8 cellular contexts compared by ENCODE assay signal in the genomic region with DNA sequence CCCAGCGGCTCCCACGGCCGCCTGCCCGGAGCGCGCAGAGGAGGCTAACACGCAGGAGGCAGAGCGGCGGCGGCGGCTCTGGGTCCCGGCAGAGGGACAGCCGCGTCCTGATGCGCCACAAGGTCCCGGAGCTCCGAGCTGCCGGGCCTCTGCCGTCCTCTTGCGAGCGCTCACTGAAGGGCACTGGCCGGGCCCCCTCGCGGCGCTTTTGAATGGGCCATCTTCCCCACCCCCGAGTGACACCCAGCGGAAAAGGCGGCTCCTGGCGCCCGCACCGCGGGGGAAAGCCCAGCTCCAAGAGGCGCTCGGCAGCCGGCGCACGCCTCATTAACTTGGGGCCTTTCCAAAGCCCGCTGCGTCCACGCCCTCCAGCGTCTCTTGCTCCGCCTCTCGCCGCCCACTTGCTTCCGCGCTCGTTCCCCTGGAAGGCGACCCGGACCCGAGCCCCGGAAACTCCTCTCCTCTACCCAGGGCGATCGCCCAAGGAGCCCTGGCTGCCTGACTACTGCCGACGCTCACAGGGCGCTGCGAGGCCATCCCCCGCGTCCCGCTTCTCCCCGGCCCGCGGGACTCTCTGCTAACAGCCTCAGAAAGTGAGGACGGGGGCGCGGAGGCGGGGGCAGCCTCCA. TPM values are rescaled to one million over a fixed set of nuclear protein-coding genes. Genes with fewer than 3 reads are reported as not detected.
A peak's percentile ranks its signal among the peaks of the same experiment; 100 is the strongest.
DNase-seq lines count a peak whose midpoint lies in the region; ATAC-seq and TF ChIP-seq lines count a peak whose summit lies in the region.

Gene PHLDA1 (minus strand): TSS at position 363 of the 629 bp plus-strand sequence.

- DNase-seq in DMS79 treated with DMSO at 0.1 percent for 48 hours (lab: John Stamatoyannopoulos, UW) (peak; percentile 54), KG1 (lab: John Stamatoyannopoulos, UW) (peak; percentile 47), myocyte (ENCODE audit: low read depth) (peak; percentile 99)
- peak; percentile 95 for DNase-seq in activated T-cell treated with anti-CD3 and anti-CD28 coated beads, Interleukin-2, amount 50 U/mL, for 4 hours
- peak; percentile 93 to 98 for DNase-seq in stimulated activated CD8-positive, alpha-beta memory T cell treated with anti-CD3 and anti-CD28 coated beads, Interleukin-7, amount 100 ng/mL, for 48 hours (ENCODE audit: extremely low read depth in 1 of 2, low read depth in 1 of 2)

- no peaks in the 10 kb centered on the region for H3K9me3 Mint-ChIP-seq in activated T-cell treated with anti-CD3 and anti-CD28 coated beads, Interleukin-2, amount 50 U/mL, for 4 hours

- H3K4me3 Mint-ChIP-seq in activated T-cell treated with anti-CD3 and anti-CD28 coated beads, Interleukin-2, amount 50 U/mL, for 4 hours, result peak within 1 kb of the TSS; percentile 97

- no peaks in the 10 kb centered on the region for H3K27me3 Mint-ChIP-seq in activated T-cell treated with anti-CD3 and anti-CD28 coated beads, Interleukin-2, amount 50 U/mL, for 4 hours (ENCODE audit: low read depth)

- peaks cover 34% of the 10 kb centered on the region for H3K4me1 Mint-ChIP-seq in activated T-cell treated with anti-CD3 and anti-CD28 coated beads, Interleukin-2, amount 50 U/mL, for 4 hours (ENCODE audit: low read depth)

- H3K36me3 Mint-ChIP-seq in activated T-cell treated with anti-CD3 and anti-CD28 coated beads, Interleukin-2, amount 50 U/mL, for 4 hours (ENCODE audit: insufficient read depth), result peaks cover 16% of the 10 kb centered on the region

- ATAC-seq in GM21723 (IDR thresholded peaks at IDR 0.05; ENCODE audit: unreplicated experiment), result peak; percentile 88
- peak; percentile 83 to 86 for ATAC-seq in activated T-cell treated with anti-CD3 and anti-CD28 coated beads, Interleukin-2, amount 50 U/mL, for 4 hours
- peak; percentile 94 for ATAC-seq in esophagus mucosa

TF ChIP-seq in PFSK-1, 5 proteins besides CTCF, POLR2A, EP300 and RAD21:
- TF ChIP-seq POLR2AphosphoS5 (IDR thresholded peaks at IDR 0.05; ENCODE audit: low read depth, low read length) (peak; percentile 92), SIN3A (IDR thresholded peaks at IDR 0.05; ENCODE audit: borderline replicate concordance, insufficient read depth, low read length) (peak; percentile 87; the same call in 1 of the 2 replicates), TAF1 (IDR thresholded peaks at IDR 0.05; ENCODE audit: borderline replicate concordance, insufficient read depth, low read length) (peak; percentile 84), REST (IDR thresholded peaks at IDR 0.05; ENCODE audit: insufficient read depth in 1 of 2, low read depth in 2 of 2, low read length in 2 of 2) (peak in 1 of 2 experiments; percentile 50; a peak in 1 of 4 replicates), FOXP2 (optimal IDR thresholded peaks at IDR 0.05; ENCODE audit: borderline replicate concordance, extremely low read depth, extremely low read length, insufficient read depth) (peak; percentile 63)
TF ChIP-seq in PFSK-1: peak in this region for 5.

RNA-seq across cellular contexts. Expression of gene PHLDA1, which starts in this region (rescaled TPM):
- 9.9 TPM for polyA plus RNA-seq in PFSK-1 (2012; ENCODE audit: insufficient read length, low read depth)
- total RNA-seq in activated T-cell treated with anti-CD3 and anti-CD28 coated beads, Interleukin-2, amount 50 U/mL, for 4 hours, result 10 to 100 TPM; 36.8 to 52.2 (median 37.2) TPM
- total RNA-seq in esophagus mucosa (102 TPM), myocyte (68.1 and 72.4 TPM in 2 replicates)
- 27.4 TPM for polyA plus RNA-seq in myocyte (2012)

Comparison
In these comparisons a context has a peak if more than half of its experiments do, and no peak if none do; other contexts are left out.
1. Peak in every context shown above with its lines: DNase-seq and ATAC-seq.
2. DNase-seq: peak in every context shown above with its lines; median percentile 99 in myocyte; 96 in stimulated activated CD8-positive, alpha-beta memory T cell treated with anti-CD3 and anti-CD28 coated beads, Interleukin-7, amount 100 ng/mL, for 48 hours; 95 in activated T-cell treated with anti-CD3 and anti-CD28 coated beads, Interleukin-2, amount 50 U/mL, for 4 hours; 54 in DMS79 treated with DMSO at 0.1 percent for 48 hours; 47 in KG1.